In the genomic region with DNA sequence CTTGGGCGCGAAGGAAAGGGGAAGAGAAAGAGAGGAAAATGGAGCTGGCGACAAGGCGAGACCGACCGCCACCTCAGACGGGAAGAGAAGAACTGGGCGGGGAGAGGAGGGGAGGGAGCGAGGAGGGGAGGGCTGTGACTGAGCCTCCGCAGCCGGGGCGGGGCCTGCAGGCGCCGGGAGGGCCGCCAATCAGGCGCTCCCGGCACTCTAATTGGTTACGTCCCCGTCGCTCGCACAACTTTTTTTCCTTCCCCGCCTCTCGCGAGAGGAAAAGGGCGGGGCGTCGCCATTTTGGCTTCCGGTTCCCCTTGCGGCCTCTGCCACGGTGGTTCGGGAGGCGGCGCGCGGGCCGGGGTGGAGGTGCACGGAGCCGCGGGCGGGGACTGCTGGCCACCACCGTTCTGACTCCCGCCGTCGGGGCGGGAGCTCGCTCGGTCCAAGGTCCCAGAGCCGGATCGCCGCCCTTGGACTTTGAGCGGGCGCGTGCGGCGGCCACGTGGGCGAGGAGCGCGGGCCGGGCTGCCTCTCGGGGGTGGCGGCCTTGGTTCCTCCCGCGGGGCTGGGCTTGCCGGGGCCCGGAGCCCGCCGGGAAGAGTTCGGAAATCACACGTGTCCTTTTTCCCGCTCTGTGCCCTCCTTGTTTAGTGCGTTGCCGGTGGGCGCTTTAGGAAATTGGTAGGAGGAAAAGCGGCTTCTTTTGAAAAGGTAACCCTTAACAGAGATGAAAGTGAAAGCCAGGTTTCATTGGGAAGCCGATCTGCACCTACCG, we compare ENCODE assay signal across 8 cellular contexts. TPM values are rescaled to one million over a fixed set of nuclear protein-coding genes. Genes with fewer than 3 reads are reported as not detected.
DNase-seq lines count a peak whose midpoint lies in the region; ATAC-seq and TF ChIP-seq lines count a peak whose summit lies in the region.

GDI2 (minus strand) TSS at position 94 of the 769 bp plus-strand sequence. CDS start 176 bp downstream, outside the sequence.

- H3K9me3 ChIP-seq in ectodermal cell (ENCODE audit: control insufficient read depth, low read length): no peaks in the 10 kb centered on the region
- no peaks in the 10 kb centered on the region for H3K9me3 ChIP-seq in lower lobe of right lung

- no peaks in the 10 kb centered on the region for H3K36me3 ChIP-seq in ectodermal cell (ENCODE audit: control insufficient read depth, insufficient read depth, low read length)
- no peaks in the 10 kb centered on the region for H3K36me3 ChIP-seq in lower lobe of right lung

- H3K4me3 ChIP-seq in ectodermal cell (ENCODE audit: insufficient read depth, low read depth, low read length) (peak within 1 kb of the TSS; percentile 90), lower lobe of right lung (peak within 1 kb of the TSS; percentile 90)

- H3K4me1 ChIP-seq in ectodermal cell (ENCODE audit: control insufficient read depth, insufficient read depth, low read length) (peaks cover 8% of the 10 kb centered on the region), lower lobe of right lung (peaks cover 44% of the 10 kb centered on the region)

- peak; percentile 99 for ATAC-seq in lower lobe of right lung

- DNase-seq in COLO668 (lab: John Stamatoyannopoulos, UW; ENCODE audit: unreplicated experiment): peak; percentile 94
- peak; percentile 99 for DNase-seq in GM20000 (ENCODE audit: low spot score)
- DNase-seq in HS-5 (ENCODE audit: low read depth): peak; percentile 54
- DNase-seq in NK-92 (lab: John Stamatoyannopoulos, UW; ENCODE audit: unreplicated experiment): peak; percentile 76
- peak; percentile 83 to 93 for DNase-seq in activated CD8-positive, alpha-beta memory T cell treated with anti-CD3 and anti-CD28 coated beads for 1 hour (ENCODE audit: extremely low read depth in 1 of 2, low read depth in 1 of 2)
- peak; percentile 96 for DNase-seq in lower lobe of right lung
- peak; percentile 88 to 94 (median 94) for DNase-seq in stimulated activated CD4-positive, alpha-beta T cell treated with anti-CD3 and anti-CD28 coated beads, TNF-alpha, amount 100 ng/mL, for 1 hour (ENCODE audit: low read depth in 3 of 3, low spot score in 1 of 3)

- no peaks in the 10 kb centered on the region for H3K27me3 ChIP-seq in ectodermal cell (ENCODE audit: control insufficient read depth, insufficient read depth, low read length, poor library complexity, severe bottlenecking)
- no peaks in the 10 kb centered on the region for H3K27me3 ChIP-seq in lower lobe of right lung (ENCODE audit: low read depth)

- intact Hi-C loops in lower lobe of right lung (cut with DNase I): no loop called here

- H3K27ac ChIP-seq in ectodermal cell (ENCODE audit: insufficient read depth, low read depth, low read length, poor library complexity, severe bottlenecking): peak within 1 kb of the TSS; percentile 93
- peak within 1 kb of the TSS; percentile 97 for H3K27ac ChIP-seq in lower lobe of right lung

- TF ChIP-seq CTCF in GM20000 (IDR thresholded peaks at IDR 0.05; ENCODE audit: extremely low read depth, missing control alignments): no peak
- TF ChIP-seq CTCF in lower lobe of right lung (IDR thresholded peaks at IDR 0.05): no peak

- WGBS in ectodermal cell, 2 experiments: 0 to 1% methylated on average over 77 of the region's 77 CpGs

RNA-seq across cellular contexts. Expression of gene GDI2, which starts in this region (rescaled TPM):
- 318 TPM for polyA plus RNA-seq in ectodermal cell (2013, experiment 1 of 4)
- polyA plus RNA-seq in ectodermal cell (2013, experiment 2 of 4): 326 TPM
- polyA plus RNA-seq in ectodermal cell (2013, experiment 3 of 4): 265 TPM
- 294 TPM for polyA plus RNA-seq in ectodermal cell (2013, experiment 4 of 4)
- total RNA-seq in lower lobe of right lung: 192 TPM

Comparison
In these comparisons a context has a peak if more than half of its experiments do, and no peak if none do; other contexts are left out.
1. Peak in every context shown above with its lines: DNase-seq, ATAC-seq, H3K4me3 ChIP-seq and H3K27ac ChIP-seq.